9 cellular contexts compared by ENCODE assay signal in genomic region chr9:87535817-87536539, GRCh38. TPM values are rescaled to one million over a fixed set of nuclear protein-coding genes. Genes with fewer than 3 reads are reported as not detected.
DNase-seq lines count a peak whose midpoint lies in the region; ATAC-seq and TF ChIP-seq lines count a peak whose summit lies in the region.
"Had no signal": no experiment of that assay in that cellular context is flagged by ENCODE, and none has a peak within 500 bp of the region (broad histone marks: within the 10 kb centered on the region; RNA-seq: fewer than 3 reads in every experiment).

No MANE protein-coding gene starts in this region.

- H3K36me3 Mint-ChIP-seq in natural killer cell, result no peaks in the 10 kb centered on the region

- no peaks in the 10 kb centered on the region for H3K9me3 Mint-ChIP-seq in natural killer cell
- H3K9me3 Mint-ChIP-seq: brain had no signal

- H3K27me3 Mint-ChIP-seq in natural killer cell (ENCODE audit: low read depth in 2 of 2), result no peaks in the 10 kb centered on the region
- H3K27me3 Mint-ChIP-seq: brain had no signal

- ATAC-seq in GM18867 (IDR thresholded peaks at IDR 0.05; ENCODE audit: unreplicated experiment) (peak; percentile 74), GM21528 (IDR thresholded peaks at IDR 0.05; ENCODE audit: low FRiP score, unreplicated experiment) (peak; percentile 67), HG03469 (IDR thresholded peaks at IDR 0.05; ENCODE audit: unreplicated experiment) (peak; percentile 55), natural killer cell (peak in 2 of 3 donors; percentile 35 to 41)

- H3K27ac Mint-ChIP-seq in natural killer cell, result no peak overlapping the region

- peaks cover 5% of the 10 kb centered on the region in 2 donors for H3K4me1 Mint-ChIP-seq in natural killer cell

- intact Hi-C loops in natural killer cell (cut with micrococcal nuclease), result no loop called here

- no peak for TF ChIP-seq CTCF in natural killer cell (IDR thresholded peaks at IDR 0.05)

- DNase-seq in natural killer cell (no peak), HK-2 (ENCODE audit: unreplicated experiment) (no peak), AG08396 (ENCODE audit: low spot score) (no peak), NCI-H1417 (lab: John Stamatoyannopoulos, UW) (no peak)
- no peak for DNase-seq in activated CD4-positive, CD25-positive, alpha-beta regulatory T cell treated with anti-CD3 and anti-CD28 coated beads, Interleukin-2, amount 50 U/mL, for 72 hours

- no peak overlapping the region for H3K4me3 Mint-ChIP-seq in natural killer cell
- H3K4me3 Mint-ChIP-seq: brain had no signal

RNA-seq across cellular contexts. Expression of gene DAPK1, which starts 38.3 kb away (rescaled TPM):
- 10 to 100 TPM; 12.2 to 26.5 (median 22.7) TPM for total RNA-seq in natural killer cell
